In the genomic region with DNA sequence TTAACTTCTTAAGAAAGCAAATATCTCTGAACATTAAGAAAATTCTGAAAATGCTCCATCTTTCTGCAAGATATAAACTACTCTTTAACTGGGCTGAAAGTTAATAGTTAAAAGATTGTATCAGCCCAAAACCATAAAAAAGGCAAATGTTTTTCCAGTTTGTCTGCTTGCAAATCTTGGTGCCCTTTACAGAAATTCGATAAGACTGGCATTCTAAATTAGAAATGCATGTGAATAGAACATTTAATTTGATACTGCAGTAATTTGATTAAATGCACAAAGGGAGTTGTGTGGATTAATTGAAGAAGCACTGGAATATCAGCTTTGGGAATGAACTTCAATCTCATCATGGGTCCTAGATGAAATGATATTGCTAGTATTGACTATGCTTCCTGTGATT, we compare ENCODE assay signal across 33 cellular contexts.
"Had no signal": no experiment of that assay in that cellular context is flagged by ENCODE, and none has a peak within 500 bp of the region (broad histone marks: within the 10 kb centered on the region; RNA-seq: fewer than 3 reads in every experiment).

No MANE protein-coding gene starts in this region.

- H3K27ac Mint-ChIP-seq: activated CD4-positive, alpha-beta memory T cell treated with anti-CD3 and anti-CD28 coated beads, Interleukin-2, amount 10 ng/mL, durations not matched to agents 7 days and 5 days; activated CD4-positive, alpha-beta T cell treated with anti-CD3 and anti-CD28 coated beads for 36 hours; activated CD4-positive, alpha-beta T cell treated with anti-CD3 and anti-CD28 coated beads, Interleukin-2, amount 10 ng/mL, durations not matched to agents 24 days and 14 days; activated naive CD4-positive, alpha-beta T cell treated with anti-CD3 and anti-CD28 coated beads, Interleukin-2, amount 10 ng/mL, durations not matched to agents 7 days and 5 days; activated naive CD4-positive, alpha-beta T cell treated with anti-CD3 and anti-CD28 coated beads, Interleukin-2, amount 50 U/mL, for 72 hours; activated naive CD8-positive, alpha-beta T cell treated with anti-CD3 and anti-CD28 coated beads, Interleukin-2, amount 10 ng/mL, durations not matched to agents 7 days and 5 days; activated T-cell treated with anti-CD3 and anti-CD28 coated beads, Interleukin-2, amount 50 U/mL, for 24 hours; activated T-cell treated with anti-CD3 and anti-CD28 coated beads, Interleukin-2, amount 50 U/mL, for 72 hours; brain; T-helper 17 cell; T-helper 2 cell treated with Interferon-gamma antibody and Interleukin-4, amounts not matched to agents 5 μg/mL and 100 μg/mL, for 36 hours had no signal

- H3K4me1 Mint-ChIP-seq: activated CD4-positive, alpha-beta memory T cell treated with anti-CD3 and anti-CD28 coated beads, Interleukin-2, amount 10 ng/mL, durations not matched to agents 7 days and 5 days; activated CD4-positive, alpha-beta T cell treated with anti-CD3 and anti-CD28 coated beads for 36 hours; activated CD4-positive, alpha-beta T cell treated with anti-CD3 and anti-CD28 coated beads, Interleukin-2, amount 10 ng/mL, durations not matched to agents 24 days and 14 days; activated naive CD4-positive, alpha-beta T cell treated with anti-CD3 and anti-CD28 coated beads, Interleukin-2, amount 10 ng/mL, durations not matched to agents 7 days and 5 days; activated naive CD8-positive, alpha-beta T cell treated with anti-CD3 and anti-CD28 coated beads, Interleukin-2, amount 10 ng/mL, durations not matched to agents 7 days and 5 days; T-helper 17 cell had no signal

- H3K27ac ChIP-seq: ascending aorta, breast epithelium, cardiac muscle cell, colonic mucosa, epithelial cell of prostate, esophagus squamous epithelium had no signal

- ATAC-seq: activated CD4-positive, alpha-beta T cell treated with anti-CD3 and anti-CD28 coated beads for 36 hours; activated naive CD4-positive, alpha-beta T cell treated with anti-CD3 and anti-CD28 coated beads, Interleukin-2, amount 50 U/mL, for 72 hours; activated T-cell treated with anti-CD3 and anti-CD28 coated beads, Interleukin-2, amount 50 U/mL, for 72 hours; T-helper 17 cell had no signal

- FAIRE-seq: endometrium, endothelial cell of umbilical vein had no signal

- H3K9me3 Mint-ChIP-seq: activated CD4-positive, alpha-beta T cell treated with anti-CD3 and anti-CD28 coated beads, Interleukin-2, amount 10 ng/mL, durations not matched to agents 24 days and 14 days; activated naive CD4-positive, alpha-beta T cell treated with anti-CD3 and anti-CD28 coated beads, Interleukin-2, amount 10 ng/mL, durations not matched to agents 7 days and 5 days; activated naive CD8-positive, alpha-beta T cell treated with anti-CD3 and anti-CD28 coated beads, Interleukin-2, amount 10 ng/mL, durations not matched to agents 7 days and 5 days had no signal

- DNase-seq: activated CD4-positive, alpha-beta memory T cell treated with anti-CD3 and anti-CD28 coated beads, Interleukin-2, amount 10 ng/mL, durations not matched to agents 7 days and 5 days; activated CD4-positive, alpha-beta T cell treated with anti-CD3 and anti-CD28 coated beads for 36 hours; activated CD4-positive, alpha-beta T cell treated with anti-CD3 and anti-CD28 coated beads, Interleukin-2, amount 10 ng/mL, durations not matched to agents 24 days and 14 days; activated CD4-positive, alpha-beta T cell treated with anti-CD3 and anti-CD28 coated beads, Interleukin-2, amount 50 U/mL, for 4 hours; activated CD4-positive, CD25-positive, alpha-beta regulatory T cell; activated CD4-positive, CD25-positive, alpha-beta regulatory T cell treated with anti-CD3 and anti-CD28 coated beads, Interleukin-2, amount 50 U/mL, for 72 hours; activated CD8-positive, alpha-beta memory T cell treated with anti-CD3 and anti-CD28 coated beads, Interleukin-2, amount 50 U/mL, for 48 hours; activated gamma-delta T cell; activated naive CD4-positive, alpha-beta T cell; activated naive CD4-positive, alpha-beta T cell treated with anti-CD3 and anti-CD28 coated beads, Interleukin-2, amount 10 ng/mL, durations not matched to agents 7 days and 5 days; activated naive CD8-positive, alpha-beta T cell treated with anti-CD3 and anti-CD28 coated beads, Interleukin-2, amount 10 ng/mL, durations not matched to agents 7 days and 5 days; activated T-cell treated with anti-CD3 and anti-CD28 coated beads for 4 hours; activated T-cell treated with anti-CD3 and anti-CD28 coated beads, Interleukin-2, amount 50 U/mL, for 24 hours; activated T-cell treated with anti-CD3 and anti-CD28 coated beads, Interleukin-2, amount 50 U/mL, for 72 hours; central memory CD4-positive, alpha-beta T cell; cerebellar nuclear complex; colonic mucosa; effector CD8-positive, alpha-beta T cell; esophagus squamous epithelium; foreskin melanocyte; head of caudate nucleus; T-helper 1 cell; T-helper 17 cell; T1000 had no signal

- H3K4me3 Mint-ChIP-seq: activated CD4-positive, alpha-beta memory T cell treated with anti-CD3 and anti-CD28 coated beads, Interleukin-2, amount 10 ng/mL, durations not matched to agents 7 days and 5 days; activated CD4-positive, alpha-beta T cell treated with anti-CD3 and anti-CD28 coated beads for 36 hours; activated CD4-positive, alpha-beta T cell treated with anti-CD3 and anti-CD28 coated beads, Interleukin-2, amount 10 ng/mL, durations not matched to agents 24 days and 14 days; activated naive CD4-positive, alpha-beta T cell treated with anti-CD3 and anti-CD28 coated beads, Interleukin-2, amount 10 ng/mL, durations not matched to agents 7 days and 5 days; activated naive CD8-positive, alpha-beta T cell treated with anti-CD3 and anti-CD28 coated beads, Interleukin-2, amount 10 ng/mL, durations not matched to agents 7 days and 5 days; activated T-cell treated with anti-CD3 and anti-CD28 coated beads, Interleukin-2, amount 50 U/mL, for 24 hours; activated T-cell treated with anti-CD3 and anti-CD28 coated beads, Interleukin-2, amount 50 U/mL, for 72 hours; brain; T-helper 17 cell; T-helper 2 cell treated with Interferon-gamma antibody and Interleukin-4, amounts not matched to agents 5 μg/mL and 100 μg/mL, for 36 hours had no signal

- H3K36me3 Mint-ChIP-seq: activated naive CD4-positive, alpha-beta T cell treated with anti-CD3 and anti-CD28 coated beads, Interleukin-2, amount 10 ng/mL, durations not matched to agents 7 days and 5 days; activated naive CD8-positive, alpha-beta T cell treated with anti-CD3 and anti-CD28 coated beads, Interleukin-2, amount 10 ng/mL, durations not matched to agents 7 days and 5 days had no signal

- H3K36me3 ChIP-seq: ascending aorta, breast epithelium, cardiac muscle cell, colonic mucosa, esophagus squamous epithelium had no signal

- H3K4me1 ChIP-seq: ascending aorta, breast epithelium, colonic mucosa, esophagus squamous epithelium had no signal

- H3K9me3 ChIP-seq: breast epithelium, colonic mucosa, esophagus squamous epithelium had no signal

- H3K4me3 ChIP-seq: ascending aorta, breast epithelium, cardiac muscle cell, colonic mucosa, esophagus squamous epithelium had no signal

- H3K27me3 ChIP-seq: ascending aorta, breast epithelium, cardiac muscle cell, colonic mucosa, esophagus squamous epithelium had no signal

- H3K27me3 Mint-ChIP-seq: activated CD4-positive, alpha-beta memory T cell treated with anti-CD3 and anti-CD28 coated beads, Interleukin-2, amount 10 ng/mL, durations not matched to agents 7 days and 5 days; activated CD4-positive, alpha-beta T cell treated with anti-CD3 and anti-CD28 coated beads, Interleukin-2, amount 10 ng/mL, durations not matched to agents 24 days and 14 days; activated naive CD4-positive, alpha-beta T cell treated with anti-CD3 and anti-CD28 coated beads, Interleukin-2, amount 10 ng/mL, durations not matched to agents 7 days and 5 days; activated naive CD8-positive, alpha-beta T cell treated with anti-CD3 and anti-CD28 coated beads, Interleukin-2, amount 10 ng/mL, durations not matched to agents 7 days and 5 days; brain; T-helper 17 cell had no signal
